Comparison of ENCODE assay signal across 21 cellular contexts in the genomic region with DNA sequence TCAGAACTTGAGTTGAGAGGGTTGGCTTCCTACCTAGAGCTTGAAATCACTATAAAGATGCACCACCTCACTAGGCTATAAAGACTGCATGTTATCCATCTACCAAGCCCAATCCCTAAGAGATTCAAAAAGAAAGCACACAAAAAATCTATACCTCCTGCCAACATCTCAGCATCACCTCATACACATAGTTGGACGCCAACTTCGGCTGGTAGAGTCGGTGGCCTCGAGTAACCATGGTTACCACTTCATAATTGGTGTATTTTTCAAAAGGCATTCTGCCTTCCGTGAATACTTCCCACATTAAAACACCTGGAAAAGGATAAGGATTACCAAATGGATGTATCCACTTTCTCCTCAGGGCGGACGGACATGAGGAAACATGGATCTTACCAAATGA. TPM values are rescaled to one million over a fixed set of nuclear protein-coding genes. Genes with fewer than 3 reads are reported as not detected.
DNase-seq lines count a peak whose midpoint lies in the region; TF ChIP-seq lines count a peak whose summit lies in the region.
"Had no signal": no experiment of that assay in that cellular context is flagged by ENCODE, and none has a peak within 500 bp of the region (broad histone marks: within the 10 kb centered on the region; RNA-seq: fewer than 3 reads in every experiment).

No MANE protein-coding gene starts in this region.

- H3K27me3 ChIP-seq in DOHH2 (ENCODE audit: control insufficient read depth, low read length), result no peaks in the 10 kb centered on the region

- H3K27ac Mint-ChIP-seq in T-helper 1 cell treated with Interleukin-12 subunit alpha and Interleukin-12 subunit beta and Interleukin-4 antibody, amounts not matched to agents 30 μg/mL and 1 μg/mL, for 36 hours, result peak overlapping the region; percentile 96
- peak overlapping the region; percentile 87 for H3K27ac Mint-ChIP-seq in activated CD4-positive, alpha-beta memory T cell treated with anti-CD3 and anti-CD28 coated beads, Interleukin-2, amount 10 ng/mL, durations not matched to agents 7 days and 5 days
- peak overlapping the region; percentile 88 to 98 (median 96) for H3K27ac Mint-ChIP-seq in immature natural killer cell
- H3K27ac Mint-ChIP-seq: brain had no signal

- peak overlapping the region; percentile 57 for H3K4me3 Mint-ChIP-seq in T-helper 1 cell treated with Interleukin-12 subunit alpha and Interleukin-12 subunit beta and Interleukin-4 antibody, amounts not matched to agents 30 μg/mL and 1 μg/mL, for 36 hours
- peak overlapping the region; percentile 25 for H3K4me3 Mint-ChIP-seq in activated CD4-positive, alpha-beta memory T cell treated with anti-CD3 and anti-CD28 coated beads, Interleukin-2, amount 10 ng/mL, durations not matched to agents 7 days and 5 days
- H3K4me3 Mint-ChIP-seq in immature natural killer cell, result peak overlapping the region; percentile 49 to 79 (median 69)
- H3K4me3 Mint-ChIP-seq: brain, neural crest cell had no signal

- H3K4me3 ChIP-seq in DOHH2 (ENCODE audit: low read length), result no peak overlapping the region
- H3K4me3 ChIP-seq: coronary artery, prostate gland, SK-N-MC, thoracic aorta had no signal

- peaks cover 69% of the 10 kb centered on the region for H3K4me1 Mint-ChIP-seq in T-helper 1 cell treated with Interleukin-12 subunit alpha and Interleukin-12 subunit beta and Interleukin-4 antibody, amounts not matched to agents 30 μg/mL and 1 μg/mL, for 36 hours (ENCODE audit: low read depth)
- peaks cover 67% of the 10 kb centered on the region for H3K4me1 Mint-ChIP-seq in activated CD4-positive, alpha-beta memory T cell treated with anti-CD3 and anti-CD28 coated beads, Interleukin-2, amount 10 ng/mL, durations not matched to agents 7 days and 5 days
- H3K4me1 Mint-ChIP-seq in immature natural killer cell, result peaks cover 72 to 75% of the 10 kb centered on the region in 2 donors
- H3K4me1 Mint-ChIP-seq: neural crest cell had no signal

- no peak for TF ChIP-seq CTCF in DOHH2 (IDR thresholded peaks at IDR 0.05; ENCODE audit: low read depth, low read length, poor library complexity, severe bottlenecking)

- no peaks in the 10 kb centered on the region for H3K9me3 ChIP-seq in DOHH2 (ENCODE audit: control insufficient read depth, insufficient read depth, low read length)
- H3K9me3 ChIP-seq: prostate gland, thoracic aorta had no signal

- no peaks in the 10 kb centered on the region for H3F3A ChIP-seq in DOHH2 (ENCODE audit: control insufficient read depth, insufficient read depth)

- POLR2A ChIA-PET in activated CD4-positive, alpha-beta memory T cell treated with anti-CD3 and anti-CD28 coated beads, Interleukin-2, amount 10 ng/mL, durations not matched to agents 7 days and 5 days (lab: Charles Lee), result interaction anchor here (0.6 to 4.4 kb wide), 6 partner anchors 7 to 224 kb away, joined by 4 to 77 read pairs (median 7); partner anchors contain the start of genes NFXL1 and SLAIN2

- H3K36me3 Mint-ChIP-seq in T-helper 1 cell treated with Interleukin-12 subunit alpha and Interleukin-12 subunit beta and Interleukin-4 antibody, amounts not matched to agents 30 μg/mL and 1 μg/mL, for 36 hours (ENCODE audit: low read depth), result peaks cover 14% of the 10 kb centered on the region
- H3K36me3 Mint-ChIP-seq in activated CD4-positive, alpha-beta memory T cell treated with anti-CD3 and anti-CD28 coated beads, Interleukin-2, amount 10 ng/mL, durations not matched to agents 7 days and 5 days (ENCODE audit: low read depth), result no peaks in the 10 kb centered on the region
- H3K36me3 Mint-ChIP-seq in immature natural killer cell, result peaks cover 0 to 4% (median 3%) of the 10 kb centered on the region in 3 donors
- H3K36me3 Mint-ChIP-seq: brain had no signal

- H3K27ac ChIP-seq in DOHH2 (ENCODE audit: low read depth, low read length), result peak overlapping the region; percentile 37; the same call in 1 of the 2 replicates
- H3K27ac ChIP-seq: 22Rv1, coronary artery, prostate gland, SK-N-MC, thoracic aorta had no signal

- CTCF ChIA-PET in activated CD4-positive, alpha-beta memory T cell treated with anti-CD3 and anti-CD28 coated beads, Interleukin-2, amount 10 ng/mL, durations not matched to agents 7 days and 5 days (lab: Charles Lee), result interaction anchor here (0.9 to 5.9 kb wide), 11 partner anchors 9 to 299 kb away, joined by 3 to 114 read pairs (median 3); no protein-coding TSS in a partner anchor

- in situ Hi-C loops in G401 (cut with HindIII; ENCODE audit: low sequenced_read_pairs), result no loop called here

- H3K27me3 Mint-ChIP-seq in T-helper 1 cell treated with Interleukin-12 subunit alpha and Interleukin-12 subunit beta and Interleukin-4 antibody, amounts not matched to agents 30 μg/mL and 1 μg/mL, for 36 hours (ENCODE audit: low read depth), result no peaks in the 10 kb centered on the region
- H3K27me3 Mint-ChIP-seq in activated CD4-positive, alpha-beta memory T cell treated with anti-CD3 and anti-CD28 coated beads, Interleukin-2, amount 10 ng/mL, durations not matched to agents 7 days and 5 days, result no peaks in the 10 kb centered on the region
- peaks cover 0 to 5% (median 2%) of the 10 kb centered on the region in 3 donors for H3K27me3 Mint-ChIP-seq in immature natural killer cell (ENCODE audit: low read depth in 3 of 3)

- peaks cover 55% of the 10 kb centered on the region for H3K36me3 ChIP-seq in DOHH2 (ENCODE audit: control insufficient read depth, low read length)
- H3K36me3 ChIP-seq: prostate gland had no signal

- H3K9me2 ChIP-seq in DOHH2 (replicated peaks; ENCODE audit: control insufficient read depth, low read length), result no peaks in the 10 kb centered on the region

- H3K4me1 ChIP-seq in DOHH2 (ENCODE audit: control insufficient read depth, low read length), result peaks cover 26% of the 10 kb centered on the region
- H3K4me1 ChIP-seq: prostate gland had no signal

- 0 out of 2 replicates have a peak, but pooled peaks cover 3% of the 10 kb centered on the region for H4K20me1 ChIP-seq in DOHH2 (ENCODE audit: control insufficient read depth, insufficient read depth, low read depth, low read length)

- DNase-seq in T-helper 1 cell (no peak), immature natural killer cell (no peak), G401 (ENCODE audit: low spot score) (no peak), NCI-H226 (no peak)
- DNase-seq in activated CD4-positive, alpha-beta memory T cell treated with anti-CD3 and anti-CD28 coated beads, Interleukin-2, amount 10 ng/mL, durations not matched to agents 7 days and 5 days, result no peak
- no peak for DNase-seq in NK-92 treated with Interleukin-12 subunit alpha and Interleukin-12 subunit beta, amount 100 ng/mL, for 24 hours (lab: John Stamatoyannopoulos, UW)
- DNase-seq: foreskin fibroblast; hypothalamus; kidney; mesenchymal stem cell; NCI-H1436; stimulated activated CD8-positive, alpha-beta memory T cell treated with anti-CD3 and anti-CD28 coated beads, Interleukin-4, amount 100 ng/mL, for 48 hours had no signal

- H3K79me2 ChIP-seq in DOHH2 (ENCODE audit: control insufficient read depth, low read length), result no peaks in the 10 kb centered on the region

- no peaks in the 10 kb centered on the region for H3K9me3 Mint-ChIP-seq in T-helper 1 cell treated with Interleukin-12 subunit alpha and Interleukin-12 subunit beta and Interleukin-4 antibody, amounts not matched to agents 30 μg/mL and 1 μg/mL, for 36 hours
- no peaks in the 10 kb centered on the region for H3K9me3 Mint-ChIP-seq in activated CD4-positive, alpha-beta memory T cell treated with anti-CD3 and anti-CD28 coated beads, Interleukin-2, amount 10 ng/mL, durations not matched to agents 7 days and 5 days
- H3K9me3 Mint-ChIP-seq in immature natural killer cell, result no peaks in the 10 kb centered on the region
- H3K9me3 Mint-ChIP-seq: brain, neural crest cell had no signal

- peak overlapping the region; percentile 35; the same call in 1 of the 2 replicates for H3K4me2 ChIP-seq in DOHH2 (ENCODE audit: low read length)

RNA-seq across cellular contexts. Expression of gene TXK, which starts 4.5 kb away (rescaled TPM):
- total RNA-seq in activated CD4-positive, alpha-beta memory T cell treated with anti-CD3 and anti-CD28 coated beads, Interleukin-2, amount 10 ng/mL, durations not matched to agents 7 days and 5 days, result 10 to 100 TPM; 15.2 to 18.5 TPM
- 100 to 1,000 TPM; 176 to 314 (median 243) TPM for polyA plus RNA-seq in immature natural killer cell
- not detected in 2 replicates for total RNA-seq in G401 (2014; rRNA removed; shearing (Covaris generic))
- total RNA-seq: neural crest cell had no signal

Comparison
In these comparisons a context has a peak if more than half of its experiments do, and no peak if none do; other contexts are left out.
1. RNA of gene TXK, which starts 4.5 kb away (total RNA-seq): 15.2 to 18.5 TPM in activated CD4-positive, alpha-beta memory T cell treated with anti-CD3 and anti-CD28 coated beads, Interleukin-2, amount 10 ng/mL, durations not matched to agents 7 days and 5 days; not detected in G401; every median in the first group is over 10 times any median in the second.
2. Peak in every context shown above with its lines, with median percentiles within 50 percentile points of each other: H3K27ac Mint-ChIP-seq and H3K4me3 Mint-ChIP-seq.